9 cellular contexts compared by ENCODE assay signal in genomic region chr19:15251010-15251748, GRCh38. TPM values are rescaled to one million over a fixed set of nuclear protein-coding genes. Genes with fewer than 3 reads are reported as not detected.
A peak's percentile ranks its signal among the peaks of the same experiment; 100 is the strongest.
DNase-seq lines count a peak whose midpoint lies in the region; ATAC-seq and TF ChIP-seq lines count a peak whose summit lies in the region.
"Had no signal": no experiment of that assay in that cellular context is flagged by ENCODE, and none has a peak within 500 bp of the region (broad histone marks: within the 10 kb centered on the region; RNA-seq: fewer than 3 reads in every experiment).

No MANE protein-coding gene starts in this region.

- TF ChIP-seq CTCF in transverse colon (IDR thresholded peaks at IDR 0.05) = no peak

- H3K27me3 ChIP-seq in endocrine pancreas (ENCODE audit: control insufficient read depth, insufficient read depth, low read length) = no peaks in the 10 kb centered on the region
- H3K27me3 ChIP-seq in muscle layer of colon (ENCODE audit: control insufficient read depth in 1 of 2, insufficient read depth in 2 of 2, low read length in 2 of 2) = no peaks in the 10 kb centered on the region
- H3K27me3 ChIP-seq in transverse colon = no peaks in the 10 kb centered on the region

- no peaks in the 10 kb centered on the region for H3K4me1 ChIP-seq in endocrine pancreas (ENCODE audit: control insufficient read depth, insufficient read depth, low read length)
- peaks cover 59% of the 10 kb centered on the region for H3K4me1 ChIP-seq in muscle layer of colon (ENCODE audit: insufficient read depth, low read length)
- peaks cover 42 to 59% (median 52%) of the 10 kb centered on the region in 4 donors for H3K4me1 ChIP-seq in transverse colon

- TF ChIP-seq EP300 in transverse colon (IDR thresholded peaks at IDR 0.05; ENCODE audit: low read depth) = no peak

- intact Hi-C loops in transverse colon (cut with DNase I; ENCODE audit: low total_unique reads) = loop anchor here (5.0 to 10.0 kb wide), 2 partner anchors 76 to 306 kb away; no protein-coding TSS in a partner anchor

- no peak for TF ChIP-seq POLR2A in transverse colon (IDR thresholded peaks at IDR 0.05)

- in situ Hi-C loops in transverse colon (cut with MboI; ENCODE audit: low pct_ligation_motif_present in 1 of 4, low pct_unique_long_range_greater_than_20kb in 1 of 4, low sequenced_read_pairs in 3 of 4) = loop anchor here in 1 of 4 donors (25.0 kb wide), 1 partner anchor 186 kb away; the partner anchor contains the start of gene WIZ

- peak; percentile 89 for DNase-seq in M059J (ENCODE audit: low read depth)
- DNase-seq in transverse colon = no peak
- DNase-seq in AML-193 (lab: John Stamatoyannopoulos, UW) = no peak
- DNase-seq in stimulated activated naive CD4-positive, alpha-beta T cell (lab: John Stamatoyannopoulos, UW) = no peak
- DNase-seq: T-helper 9 cell had no signal

- WGBS in transverse colon (ENCODE audit: low coverage in 1 of 2), 2 donors = 69% methylated on average over 18 of the region's 24 CpGs; no CpG with 5 or more reads in 1 of the 2 donors

- H3K9ac ChIP-seq in endocrine pancreas (ENCODE audit: control insufficient read depth, insufficient read depth, low read length) (peak overlapping the region; percentile 11), muscle layer of colon (ENCODE audit: low read length) (no peak overlapping the region)

- peaks cover 15% of the 10 kb centered on the region for H3K36me3 ChIP-seq in endocrine pancreas (ENCODE audit: control insufficient read depth, insufficient read depth, low read length)
- H3K36me3 ChIP-seq in muscle layer of colon (ENCODE audit: insufficient read depth, low read length) = peaks cover 57% of the 10 kb centered on the region
- H3K36me3 ChIP-seq in transverse colon = peaks cover 0 to 33% (median 22%) of the 10 kb centered on the region in 4 donors

- H3K27ac ChIP-seq in muscle layer of colon (ENCODE audit: low read depth, low read length) = peak overlapping the region; percentile 45
- peak overlapping the region; percentile 82 to 90 (median 83) for H3K27ac ChIP-seq in transverse colon

- H3K9me3 ChIP-seq in endocrine pancreas (ENCODE audit: control insufficient read depth, low read length) (no peaks in the 10 kb centered on the region), muscle layer of colon (ENCODE audit: low read length) (no peaks in the 10 kb centered on the region), transverse colon (no peaks in the 10 kb centered on the region)

- H3K4me3 ChIP-seq in endocrine pancreas (ENCODE audit: control insufficient read depth, insufficient read depth, low read length) (no peak overlapping the region), muscle layer of colon (ENCODE audit: low read depth in 1 of 2, low read length in 2 of 2) (peak overlapping the region in 1 of 2 donors; percentile 24), transverse colon (peak overlapping the region in 1 of 4 donors; percentile 2)

- ATAC-seq in GM19328 (IDR thresholded peaks at IDR 0.05; ENCODE audit: unreplicated experiment) (no peak), HG02642 (IDR thresholded peaks at IDR 0.05; ENCODE audit: poor library complexity, unreplicated experiment) (no peak)

RNA-seq across cellular contexts. Expression of gene EPHX3, which starts 18.9 kb away (rescaled TPM):
- not detected in 2 replicates for total RNA-seq in M059J (2014; rRNA removed; shearing (Covaris generic))
- total RNA-seq in transverse colon = not detected

RNA-seq across cellular contexts. Expression of gene NOTCH3, which starts 50.4 kb away (rescaled TPM):
- 0.66 and 2.4 TPM in 2 replicates for total RNA-seq in M059J (2014; rRNA removed; shearing (Covaris generic))
- total RNA-seq in transverse colon = 10 to 100 TPM in 1 of 4 donors, 1 to 10 TPM in 3; 2.2 to 16.3 (median 4.7) TPM
